In genomic region chr4:94453534-94453963, GRCh38 we compare ENCODE assay signal across 9 cellular contexts. TPM values are rescaled to one million over a fixed set of nuclear protein-coding genes. Genes with fewer than 3 reads are reported as not detected.
DNase-seq lines count a peak whose midpoint lies in the region; ATAC-seq and TF ChIP-seq lines count a peak whose summit lies in the region.
"Had no signal": no experiment of that assay in that cellular context is flagged by ENCODE, and none has a peak within 500 bp of the region (broad histone marks: within the 10 kb centered on the region; RNA-seq: fewer than 3 reads in every experiment).

No MANE protein-coding gene starts in this region.

- TF ChIP-seq POLR2A in uterus (IDR thresholded peaks at IDR 0.05) = no peak

- in situ Hi-C loops in brain microvascular endothelial cell (cut with HindIII; ENCODE audit: low pct_ligation_motif_present, low sequenced_read_pairs) = no loop called here

- ATAC-seq in heart right ventricle = no peak
- ATAC-seq in GM18873 (IDR thresholded peaks at IDR 0.05; ENCODE audit: low FRiP score, unreplicated experiment) = no peak

- 40 to 52% methylated on average over 7 of the region's 7 CpGs for WGBS in heart right ventricle, 2 donors

- H3K9me3 ChIP-seq in heart right ventricle (no peaks in the 10 kb centered on the region), uterus (no peaks in the 10 kb centered on the region)

- DNase-seq in heart right ventricle (no peak), cardiac septum (ENCODE audit: low spot score) (no peak), brain microvascular endothelial cell (no peak), lung microvascular endothelial cell (ENCODE audit: low read depth in 2 of 2) (peak; percentile 14 to 33), uterus (no peak), NCI-H1092 treated with DMSO at 0.1 percent for 48 hours (lab: John Stamatoyannopoulos, UW) (no peak)
- no peak for DNase-seq in stimulated activated CD4-positive, alpha-beta T cell treated with anti-CD3 and anti-CD28 coated beads, Interleukin-2, amount 100 ng/mL, for 24 hours
- DNase-seq: NCI-H1105 had no signal

- H3K4me1 ChIP-seq in heart right ventricle (peaks cover 0 to 63% (median 29%) of the 10 kb centered on the region in 9 donors), uterus (no peaks in the 10 kb centered on the region)

- TF ChIP-seq CTCF in heart right ventricle (IDR thresholded peaks at IDR 0.05) (no peak), brain microvascular endothelial cell (IDR thresholded peaks at IDR 0.05; ENCODE audit: low read depth, low read length, missing control alignments) (no peak), uterus (IDR thresholded peaks at IDR 0.05) (no peak)

- H3K4me3 ChIP-seq in heart right ventricle (peak overlapping the region; percentile 91 to 99 (median 96)), brain microvascular endothelial cell (ENCODE audit: low read depth, low read length) (peak overlapping the region; percentile 82), uterus (peak overlapping the region; percentile 94 to 99)

- H3K27me3 ChIP-seq in heart right ventricle = no peaks in the 10 kb centered on the region
- H3K27me3 ChIP-seq in brain microvascular endothelial cell (replicated peaks) = no peaks in the 10 kb centered on the region
- H3K27me3 ChIP-seq in uterus = no peaks in the 10 kb centered on the region

- H3K36me3 ChIP-seq in heart right ventricle = peaks cover 0 to 23% (median 16%) of the 10 kb centered on the region in 9 donors
- H3K36me3 ChIP-seq in brain microvascular endothelial cell (replicated peaks) = peaks cover 26% of the 10 kb centered on the region
- no peaks in the 10 kb centered on the region for H3K36me3 ChIP-seq in uterus

- H3K27ac ChIP-seq in heart right ventricle (peak overlapping the region; percentile 97 to 100 (median 99)), brain microvascular endothelial cell (peak overlapping the region; percentile 94), uterus (peak overlapping the region; percentile 99 to 100)

- intact Hi-C loops in heart right ventricle (cut with DNase I) (loop anchor here (2.0 to 10.0 kb wide), 11 partner anchors 41 to 144 kb away; no protein-coding TSS in a partner anchor), cardiac septum (cut with DNase I) (loop anchor here (2.0 to 5.0 kb wide), 3 partner anchors 47 to 139 kb away; no protein-coding TSS in a partner anchor), uterus (cut with DNase I; ENCODE audit: low total_unique reads) (no loop called here)

RNA-seq across cellular contexts. Expression of gene PDLIM5, which starts 1.8 kb away (rescaled TPM):
- total RNA-seq in heart right ventricle (1,000 to 10,000 TPM in 9 of 10 donors, 100 to 1,000 TPM in 1; 856 to 1,549 (median 1,274) TPM), cardiac septum (1,256 TPM), lung microvascular endothelial cell (68.9 and 70.8 TPM in 2 replicates), uterus (100 to 1,000 TPM in 3 of 4 donors, 10 to 100 TPM in 1; 90.8 to 571 (median 351) TPM)
- 100 to 1,000 TPM; 221 to 521 TPM for polyA plus RNA-seq in heart right ventricle

Comparison
In these comparisons a context has a peak if more than half of its experiments do, and no peak if none do; other contexts are left out.
1. DNase-seq: peak in lung microvascular endothelial cell (2 of 2); none in heart right ventricle (0 of 2), cardiac septum (single experiment), brain microvascular endothelial cell (single experiment), uterus (0 of 2), stimulated activated CD4-positive, alpha-beta T cell treated with anti-CD3 and anti-CD28 coated beads, Interleukin-2, amount 100 ng/mL, for 24 hours (0 of 2) and NCI-H1092 treated with DMSO at 0.1 percent for 48 hours (single experiment).
2. Peak in every context shown above with its lines, with median percentiles within 50 percentile points of each other: H3K27ac ChIP-seq and H3K4me3 ChIP-seq.